In the genomic region with DNA sequence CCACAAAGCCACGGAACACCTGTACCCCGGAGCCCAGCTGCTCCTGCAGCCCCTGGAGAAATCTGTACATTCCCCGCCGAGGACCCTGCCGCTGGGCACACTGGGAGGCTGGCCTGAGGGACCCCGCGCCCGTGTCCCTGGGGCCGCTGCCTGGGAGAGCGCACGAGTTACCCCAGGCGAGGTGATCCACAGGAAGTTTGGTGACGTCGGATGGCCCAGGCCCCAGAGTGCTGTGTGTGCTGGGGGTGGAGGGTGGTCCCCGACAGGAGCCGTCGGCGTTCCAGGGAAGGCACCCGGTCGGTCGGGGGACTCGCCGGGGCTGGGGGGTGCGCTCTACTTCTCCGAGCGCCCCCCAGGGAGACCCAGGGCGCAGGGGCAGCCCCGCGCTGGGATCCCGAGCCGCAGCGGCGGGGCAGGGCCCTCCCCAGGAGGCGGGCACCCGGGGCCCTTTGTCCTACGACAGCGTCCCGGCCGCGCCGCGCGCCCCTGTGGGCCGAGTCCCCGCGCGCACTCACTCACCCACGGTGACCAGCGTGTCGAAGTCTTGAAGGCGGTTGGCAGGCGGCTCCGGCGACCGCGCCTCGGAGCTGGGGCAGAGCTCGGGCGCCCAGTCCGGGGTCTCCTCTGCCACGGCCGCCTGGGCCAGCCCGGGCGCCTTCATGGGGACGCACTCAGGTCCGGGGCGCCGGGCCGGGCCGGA, we compare ENCODE assay signal across 8 cellular contexts.
DNase-seq lines count a peak whose midpoint lies in the region; ATAC-seq lines count a peak whose summit lies in the region.
"Not testable (repeated sequence)": the region's sequence is repeated elsewhere in the genome, so short reads cannot be mapped to it uniquely, and the experiment has no call there.

No MANE protein-coding gene starts in this region.

- not testable (repeated sequence) for H3K36me3 Mint-ChIP-seq in stimulated activated memory B cell treated with anti-CD40 and anti-IgM and Interleukin-4, amounts not matched to agents 10 μg/mL and 1 μg/mL and 100 μg/mL, for 72 hours

- peak; percentile 73 for ATAC-seq in GM18508 (IDR thresholded peaks at IDR 0.05; ENCODE audit: insufficient read depth, unreplicated experiment)
- peak; percentile 75 for ATAC-seq in GM21737 (IDR thresholded peaks at IDR 0.05; ENCODE audit: unreplicated experiment)
- ATAC-seq in HG03280 (IDR thresholded peaks at IDR 0.05; ENCODE audit: unreplicated experiment): peak; percentile 70
- ATAC-seq in stimulated activated memory B cell treated with anti-CD40 and anti-IgM and Interleukin-4, amounts not matched to agents 10 μg/mL and 1 μg/mL and 100 μg/mL, for 72 hours: peak; percentile 20

- not testable (repeated sequence) for H3K9me3 Mint-ChIP-seq in stimulated activated memory B cell treated with anti-CD40 and anti-IgM and Interleukin-4, amounts not matched to agents 10 μg/mL and 1 μg/mL and 100 μg/mL, for 72 hours

- H3K9me3 ChIP-seq in NT2/D1 (ENCODE audit: insufficient read depth, low read length); ectodermal cell (ENCODE audit: control insufficient read depth, low read length); mononuclear cell (ENCODE audit: low read depth, low read length): not testable (repeated sequence)

- H3K9ac ChIP-seq in NT2/D1 (ENCODE audit: insufficient read length, low read depth): peak overlapping the region; percentile 80

- H3K4me3 Mint-ChIP-seq in stimulated activated memory B cell treated with anti-CD40 and anti-IgM and Interleukin-4, amounts not matched to agents 10 μg/mL and 1 μg/mL and 100 μg/mL, for 72 hours: not testable (repeated sequence)

- H3K27me3 ChIP-seq in NT2/D1 (ENCODE audit: insufficient read depth, insufficient read length); ectodermal cell (ENCODE audit: control insufficient read depth, insufficient read depth, low read length, poor library complexity, severe bottlenecking); mononuclear cell (ENCODE audit: insufficient read depth, low read length): not testable (repeated sequence)

- DNase-seq in NT2/D1 (ENCODE audit: low read depth, low spot score): not testable (repeated sequence)
- peak; percentile 56 for DNase-seq in activated T-cell treated with anti-CD3 and anti-CD28 coated beads, Interleukin-2, amount 50 U/mL, for 1 hour

- H3K27ac ChIP-seq in ectodermal cell (ENCODE audit: insufficient read depth, low read depth, low read length, poor library complexity, severe bottlenecking): not testable (repeated sequence)

- H3K4me1 ChIP-seq in NT2/D1 (ENCODE audit: insufficient read depth, insufficient read length); ectodermal cell (ENCODE audit: control insufficient read depth, insufficient read depth, low read length); mononuclear cell (ENCODE audit: insufficient read depth, low read length): not testable (repeated sequence)

- H3K27me3 Mint-ChIP-seq in stimulated activated memory B cell treated with anti-CD40 and anti-IgM and Interleukin-4, amounts not matched to agents 10 μg/mL and 1 μg/mL and 100 μg/mL, for 72 hours: not testable (repeated sequence)

- H3K4me1 Mint-ChIP-seq in stimulated activated memory B cell treated with anti-CD40 and anti-IgM and Interleukin-4, amounts not matched to agents 10 μg/mL and 1 μg/mL and 100 μg/mL, for 72 hours: not testable (repeated sequence)

- H3K36me3 ChIP-seq in NT2/D1 (ENCODE audit: insufficient read depth, insufficient read length, low read length); ectodermal cell (ENCODE audit: control insufficient read depth, insufficient read depth, low read length): not testable (repeated sequence)

- 0% methylated on average over 21 to 24 of the region's 70 CpGs for WGBS in ectodermal cell, 2 experiments

- H3K4me3 ChIP-seq in NT2/D1 (ENCODE audit: insufficient read length, low read depth) (peak overlapping the region; percentile 58), ectodermal cell (ENCODE audit: insufficient read depth, low read depth, low read length) (peak overlapping the region; percentile 35), mononuclear cell (ENCODE audit: low read length) (peak overlapping the region; percentile 24)

- H3K27ac Mint-ChIP-seq in stimulated activated memory B cell treated with anti-CD40 and anti-IgM and Interleukin-4, amounts not matched to agents 10 μg/mL and 1 μg/mL and 100 μg/mL, for 72 hours: not testable (repeated sequence)

Comparison
In these comparisons a context has a peak if more than half of its experiments do, and no peak if none do; other contexts are left out.
1. ATAC-seq: peak in every context shown above with its lines; median percentile 75 in GM21737; 73 in GM18508; 70 in HG03280; 20 in stimulated activated memory B cell treated with anti-CD40 and anti-IgM and Interleukin-4, amounts not matched to agents 10 μg/mL and 1 μg/mL and 100 μg/mL, for 72 hours.